ENCODE assay signal across 1 cellular context in the genomic region with DNA sequence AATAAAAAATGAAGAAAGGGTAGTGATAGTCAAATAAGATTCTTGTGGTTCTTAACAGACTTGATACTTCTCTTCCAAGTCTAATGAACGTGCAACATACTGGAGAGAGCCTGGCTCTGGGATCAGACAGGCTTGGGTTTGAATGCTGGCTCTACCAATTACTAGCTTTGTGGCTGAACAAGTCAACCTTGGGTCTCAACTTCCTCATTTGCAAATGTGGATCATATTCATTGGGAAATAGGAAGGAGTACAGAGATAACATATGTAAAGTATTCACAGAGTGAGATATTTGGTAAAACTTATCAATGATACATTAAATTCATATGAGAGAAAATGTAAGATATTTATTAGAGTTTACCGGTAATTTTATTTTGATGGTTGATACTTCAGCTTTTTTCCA.
TF ChIP-seq lines count a peak whose summit lies in the region.

No MANE protein-coding gene starts in this region.

TF ChIP-seq in GM23338, 12 proteins besides CTCF, POLR2A, EP300 and RAD21:
- no peak for TF ChIP-seq ZNF462 (CRISPR knock-in tag; IDR thresholded peaks at IDR 0.05)
